ENCODE assay signal across 2 cellular contexts in the genomic region with DNA sequence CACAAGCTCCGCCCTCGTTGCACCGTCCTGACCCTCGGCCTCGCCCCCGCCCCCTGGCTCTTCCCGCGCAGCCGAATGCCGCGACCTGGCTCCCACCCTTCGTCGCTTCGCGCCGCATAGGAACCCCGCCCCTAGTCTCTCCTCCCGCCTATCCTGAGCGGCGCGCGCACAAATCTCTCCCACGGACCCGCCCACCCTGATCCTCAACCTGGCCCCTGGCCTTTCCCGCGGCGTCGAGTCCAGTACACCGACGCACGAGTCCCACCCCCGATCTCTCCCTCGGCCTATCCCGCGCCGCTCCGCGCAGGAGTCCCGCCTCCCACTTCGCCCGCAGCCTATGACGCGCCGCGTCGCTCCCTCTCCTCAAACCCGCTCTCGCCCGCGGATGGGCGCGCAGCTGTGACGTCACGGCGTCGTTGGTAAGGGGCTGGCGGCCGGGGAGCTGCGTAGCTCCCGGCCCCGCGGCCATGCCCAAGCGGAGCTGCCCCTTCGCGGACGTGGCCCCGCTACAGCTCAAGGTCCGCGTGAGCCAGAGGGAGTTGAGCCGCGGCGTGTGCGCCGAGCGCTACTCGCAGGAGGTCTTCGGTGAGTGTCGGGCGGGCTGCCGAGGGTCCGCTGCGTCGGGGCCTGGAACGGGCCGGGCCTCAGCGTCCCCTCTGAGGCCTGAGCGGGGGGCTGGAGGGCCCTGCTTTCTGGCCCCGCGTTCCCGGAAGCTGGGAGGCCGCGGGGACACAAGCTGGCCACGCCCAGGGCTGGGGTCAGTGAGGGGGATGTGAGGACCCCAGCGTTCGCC.
A peak's percentile ranks its signal among the peaks of the same experiment; 100 is the strongest.
TF ChIP-seq lines count a peak whose summit lies in the region.

A gene with protein sequence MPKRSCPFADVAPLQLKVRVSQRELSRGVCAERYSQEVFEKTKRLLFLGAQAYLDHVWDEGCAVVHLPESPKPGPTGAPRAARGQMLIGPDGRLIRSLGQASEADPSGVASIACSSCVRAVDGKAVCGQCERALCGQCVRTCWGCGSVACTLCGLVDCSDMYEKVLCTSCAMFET (plus strand): TSS at position 413 of the 793 bp plus-strand sequence. CDS start 55 bp downstream, at position 468.

TF ChIP-seq in HCT116, 20 proteins besides CTCF, POLR2A, EP300 and RAD21 (continued from another document):
- TF ChIP-seq FOSL1 (IDR thresholded peaks at IDR 0.05; ENCODE audit: low read depth) (no peak), SIN3A (IDR thresholded peaks at IDR 0.05; ENCODE audit: low read depth) (no peak), CBX3 (IDR thresholded peaks at IDR 0.05; ENCODE audit: low read depth) (no peak), MAX (IDR thresholded peaks at IDR 0.05) (no peak), POLR2AphosphoS5 (IDR thresholded peaks at IDR 0.05; ENCODE audit: low read depth, low read length) (peak; percentile 74), ZBTB33 (IDR thresholded peaks at IDR 0.05; ENCODE audit: extremely low read depth, insufficient replicate concordance, low read length) (no peak), ZNF274 (IDR thresholded peaks at IDR 0.05; ENCODE audit: low read depth, low read length) (no peak), EZH2phosphoT487 (IDR thresholded peaks at IDR 0.05; ENCODE audit: borderline replicate concordance) (no peak), SP1 (IDR thresholded peaks at IDR 0.05; ENCODE audit: low read depth) (no peak)
- TF ChIP-seq, protein P1, sequence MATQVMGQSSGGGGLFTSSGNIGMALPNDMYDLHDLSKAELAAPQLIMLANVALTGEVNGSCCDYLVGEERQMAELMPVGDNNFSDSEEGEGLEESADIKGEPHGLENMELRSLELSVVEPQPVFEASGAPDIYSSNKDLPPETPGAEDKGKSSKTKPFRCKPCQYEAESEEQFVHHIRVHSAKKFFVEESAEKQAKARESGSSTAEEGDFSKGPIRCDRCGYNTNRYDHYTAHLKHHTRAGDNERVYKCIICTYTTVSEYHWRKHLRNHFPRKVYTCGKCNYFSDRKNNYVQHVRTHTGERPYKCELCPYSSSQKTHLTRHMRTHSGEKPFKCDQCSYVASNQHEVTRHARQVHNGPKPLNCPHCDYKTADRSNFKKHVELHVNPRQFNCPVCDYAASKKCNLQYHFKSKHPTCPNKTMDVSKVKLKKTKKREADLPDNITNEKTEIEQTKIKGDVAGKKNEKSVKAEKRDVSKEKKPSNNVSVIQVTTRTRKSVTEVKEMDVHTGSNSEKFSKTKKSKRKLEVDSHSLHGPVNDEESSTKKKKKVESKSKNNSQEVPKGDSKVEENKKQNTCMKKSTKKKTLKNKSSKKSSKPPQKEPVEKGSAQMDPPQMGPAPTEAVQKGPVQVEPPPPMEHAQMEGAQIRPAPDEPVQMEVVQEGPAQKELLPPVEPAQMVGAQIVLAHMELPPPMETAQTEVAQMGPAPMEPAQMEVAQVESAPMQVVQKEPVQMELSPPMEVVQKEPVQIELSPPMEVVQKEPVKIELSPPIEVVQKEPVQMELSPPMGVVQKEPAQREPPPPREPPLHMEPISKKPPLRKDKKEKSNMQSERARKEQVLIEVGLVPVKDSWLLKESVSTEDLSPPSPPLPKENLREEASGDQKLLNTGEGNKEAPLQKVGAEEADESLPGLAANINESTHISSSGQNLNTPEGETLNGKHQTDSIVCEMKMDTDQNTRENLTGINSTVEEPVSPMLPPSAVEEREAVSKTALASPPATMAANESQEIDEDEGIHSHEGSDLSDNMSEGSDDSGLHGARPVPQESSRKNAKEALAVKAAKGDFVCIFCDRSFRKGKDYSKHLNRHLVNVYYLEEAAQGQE (IDR thresholded peaks at IDR 0.05; ENCODE audit: low read depth), result no peak

TF ChIP-seq in neural cell, 6 proteins besides CTCF, POLR2A, EP300 and RAD21 (continued from another document):
- TF ChIP-seq, protein P1 (IDR thresholded peaks at IDR 0.05; ENCODE audit: borderline replicate concordance), result peak; percentile 67
- peak; percentile 91 for TF ChIP-seq MXI1 (conservative IDR thresholded peaks at IDR 0.05; ENCODE audit: poor library complexity, severe bottlenecking)
